In the genomic region with DNA sequence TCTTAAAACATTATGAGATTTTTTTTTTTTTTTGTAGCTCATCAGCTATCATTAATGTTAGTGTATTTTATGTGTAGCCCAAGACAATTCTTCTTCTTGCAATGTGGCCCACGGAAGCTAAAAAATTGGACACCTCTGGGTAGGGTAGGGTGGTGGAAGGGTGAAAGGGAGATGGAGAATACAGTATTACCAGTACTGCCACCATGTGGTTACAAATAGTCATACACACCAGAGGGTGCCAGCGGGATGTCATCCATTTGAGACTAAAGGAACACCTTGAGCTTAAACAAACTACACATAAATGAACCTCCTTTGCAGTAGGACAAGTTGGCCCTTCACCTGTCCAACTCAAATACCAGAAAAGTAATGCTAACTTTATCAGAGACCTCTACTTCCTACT, we compare ENCODE assay signal across 8 cellular contexts.
DNase-seq lines count a peak whose midpoint lies in the region; ATAC-seq and TF ChIP-seq lines count a peak whose summit lies in the region.

No MANE protein-coding gene starts in this region.

- no peaks in the 10 kb centered on the region for H4K20me1 ChIP-seq in Loucy (ENCODE audit: insufficient read depth, low read length, poor library complexity, severe bottlenecking)

- peaks cover 0 to under 1% (median 0%) of the 10 kb centered on the region in 3 donors for H3K36me3 Mint-ChIP-seq in CD8-positive, alpha-beta memory T cell

- ATAC-seq in GM21717 (IDR thresholded peaks at IDR 0.05; ENCODE audit: unreplicated experiment) (peak; percentile 90), HG03045 (IDR thresholded peaks at IDR 0.05; ENCODE audit: unreplicated experiment) (no peak)

- no peak overlapping the region for H3K4me3 Mint-ChIP-seq in CD8-positive, alpha-beta memory T cell

- H3K4me1 ChIP-seq in Loucy (ENCODE audit: insufficient read depth, low read length, poor library complexity, severe bottlenecking) = no peaks in the 10 kb centered on the region
- no peaks in the 10 kb centered on the region for H3K4me1 ChIP-seq in CD8-positive, alpha-beta memory T cell (ENCODE audit: insufficient read depth, low read length)

- peak; percentile 12 for DNase-seq in fibroblast of villous mesenchyme (ENCODE audit: low read depth)
- no peak for DNase-seq in CD8-positive, alpha-beta memory T cell
- DNase-seq in COR-L47 (lab: John Stamatoyannopoulos, UW) = no peak
- no peak for DNase-seq in activated CD4-positive, alpha-beta T cell treated with anti-CD3 and anti-CD28 coated beads for 1 hour

- no peak overlapping the region for H3K27ac Mint-ChIP-seq in CD8-positive, alpha-beta memory T cell

- H3K9ac ChIP-seq in Loucy (ENCODE audit: low read depth, low read length, poor library complexity, severe bottlenecking) = no peak overlapping the region

- no peaks in the 10 kb centered on the region for H3K79me2 ChIP-seq in Loucy (ENCODE audit: insufficient read depth, low read length)

- H3K9me3 ChIP-seq in Loucy (ENCODE audit: insufficient read depth, low read depth, low read length) = no peaks in the 10 kb centered on the region
- no peaks in the 10 kb centered on the region for H3K9me3 ChIP-seq in CD8-positive, alpha-beta memory T cell (ENCODE audit: low read length)

- POLR2A ChIA-PET in CD8-positive, alpha-beta memory T cell (lab: Charles Lee) = no interaction called here

- peaks cover 0 to 9% (median 3%) of the 10 kb centered on the region in 5 donors for H3K9me3 Mint-ChIP-seq in CD8-positive, alpha-beta memory T cell

- H3K4me1 Mint-ChIP-seq in CD8-positive, alpha-beta memory T cell = no peaks in the 10 kb centered on the region

- H3K4me3 ChIP-seq in Loucy (ENCODE audit: low read length, poor library complexity, severe bottlenecking) (no peak overlapping the region), fibroblast of villous mesenchyme (ENCODE audit: low read depth, low read length) (no peak overlapping the region)
- H3K4me3 ChIP-seq in CD8-positive, alpha-beta memory T cell (ENCODE audit: low read length) = no peak overlapping the region

- H3K4me2 ChIP-seq in Loucy (ENCODE audit: low read depth, low read length, poor library complexity, severe bottlenecking) = no peak overlapping the region

- H3F3A ChIP-seq in Loucy (ENCODE audit: low read depth) = no peaks in the 10 kb centered on the region

- no peak overlapping the region for H3K27ac ChIP-seq in CD8-positive, alpha-beta memory T cell (ENCODE audit: low read depth, low read length)

- CTCF ChIA-PET in CD8-positive, alpha-beta memory T cell (lab: Charles Lee) = no interaction called here

- no peaks in the 10 kb centered on the region for H3K27me3 Mint-ChIP-seq in CD8-positive, alpha-beta memory T cell

- peak; percentile 48 for TF ChIP-seq CTCF in GM12873 (IDR thresholded peaks at IDR 0.05; ENCODE audit: insufficient read depth, low read depth, low read length, missing control alignments)
- peak; percentile 51 for TF ChIP-seq CTCF in Loucy (conservative IDR thresholded peaks at IDR 0.05; ENCODE audit: low read length)
- TF ChIP-seq CTCF in fibroblast of villous mesenchyme (IDR thresholded peaks at IDR 0.05; ENCODE audit: insufficient read depth, low read depth, low read length) = peak; percentile 53

- no peaks in the 10 kb centered on the region for H3K36me3 ChIP-seq in Loucy (ENCODE audit: insufficient read depth, low read length)
- H3K36me3 ChIP-seq in CD8-positive, alpha-beta memory T cell (ENCODE audit: insufficient read depth, low read length) = no peaks in the 10 kb centered on the region

- H2AFZ ChIP-seq in Loucy (ENCODE audit: low read length) = no peak overlapping the region

- no peaks in the 10 kb centered on the region for H3K9me2 ChIP-seq in Loucy (replicated peaks; ENCODE audit: low read depth, low read length)

- no peaks in the 10 kb centered on the region for H3K27me3 ChIP-seq in Loucy (ENCODE audit: insufficient read depth, low read length, poor library complexity, severe bottlenecking)
- H3K27me3 ChIP-seq in CD8-positive, alpha-beta memory T cell (ENCODE audit: insufficient read depth, low read length, poor library complexity, severe bottlenecking) = no peaks in the 10 kb centered on the region
